1 cellular context compared by ENCODE assay signal in the genomic region with DNA sequence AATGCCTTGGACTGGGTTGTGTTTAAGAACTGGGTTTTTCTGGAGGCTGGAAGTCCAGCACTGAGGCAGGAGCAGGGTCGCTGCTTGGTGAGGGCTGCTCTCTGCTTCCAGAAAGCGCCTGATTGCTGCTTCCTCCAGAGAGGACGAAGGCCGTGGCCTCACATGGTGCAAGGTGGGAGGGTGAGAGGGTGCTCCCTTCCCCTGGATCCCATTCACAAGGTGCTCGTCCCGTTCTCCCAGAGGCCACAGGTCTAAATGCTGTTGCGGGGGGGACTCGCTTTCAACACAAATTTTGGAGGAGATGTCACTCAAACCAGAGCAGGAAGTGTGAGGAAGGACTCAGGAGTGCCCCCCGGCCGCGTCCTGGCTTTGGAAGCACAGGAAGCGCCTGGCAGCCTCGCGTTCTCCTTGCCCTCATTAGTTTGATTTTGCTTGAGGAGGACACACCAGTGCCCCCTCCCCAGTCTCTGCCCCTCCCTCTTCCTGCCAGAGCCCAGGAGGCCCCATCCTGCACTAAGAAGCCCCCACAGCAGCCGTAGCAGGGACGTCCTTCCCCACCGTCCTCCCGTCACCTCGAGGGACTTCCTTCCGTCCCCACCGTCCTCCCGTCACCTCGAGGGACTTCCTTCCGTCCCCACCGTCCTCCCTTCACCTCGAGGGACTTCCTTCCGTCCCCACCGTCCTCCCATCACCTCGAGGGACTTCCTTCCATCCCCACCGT.
TF ChIP-seq lines count a peak whose summit lies in the region.

No MANE protein-coding gene starts in this region.

TF ChIP-seq in HepG2, 621 proteins besides CTCF, POLR2A, EP300 and RAD21:
- no peak for TF ChIP-seq SKI (IDR thresholded peaks at IDR 0.05; ENCODE audit: partially characterized antibody)
- no peak for TF ChIP-seq PLRG1 (conservative IDR thresholded peaks at IDR 0.05)
- TF ChIP-seq AGO1 (IDR thresholded peaks at IDR 0.05; ENCODE audit: low read depth, low read length, poor library complexity, severe bottlenecking): no peak
- no peak for TF ChIP-seq ZBTB7B (CRISPR knock-in tag; IDR thresholded peaks at IDR 0.05)
- no peak for TF ChIP-seq GABPB1 (CRISPR knock-in tag; IDR thresholded peaks at IDR 0.05)
- TF ChIP-seq ZNF256 (CRISPR knock-in tag; conservative IDR thresholded peaks at IDR 0.05): no peak
- 0 out of 2 replicates have a peak, but pooled peaks have one; percentile 34 for TF ChIP-seq ZNF550 (CRISPR knock-in tag; IDR thresholded peaks at IDR 0.05; ENCODE audit: borderline replicate concordance)
- TF ChIP-seq, protein P1, sequence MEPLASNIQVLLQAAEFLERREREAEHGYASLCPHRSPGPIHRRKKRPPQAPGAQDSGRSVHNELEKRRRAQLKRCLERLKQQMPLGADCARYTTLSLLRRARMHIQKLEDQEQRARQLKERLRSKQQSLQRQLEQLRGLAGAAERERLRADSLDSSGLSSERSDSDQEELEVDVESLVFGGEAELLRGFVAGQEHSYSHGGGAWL (CRISPR knock-in tag; IDR thresholded peaks at IDR 0.05): no peak
- TF ChIP-seq WIZ (CRISPR knock-in tag; IDR thresholded peaks at IDR 0.05): no peak
- no peak for TF ChIP-seq ZNF652 (CRISPR knock-in tag; IDR thresholded peaks at IDR 0.05; ENCODE audit: borderline replicate concordance, low read depth)
- no peak for TF ChIP-seq SNAI1 (CRISPR knock-in tag; IDR thresholded peaks at IDR 0.05; ENCODE audit: borderline replicate concordance)
- TF ChIP-seq, protein P2, sequence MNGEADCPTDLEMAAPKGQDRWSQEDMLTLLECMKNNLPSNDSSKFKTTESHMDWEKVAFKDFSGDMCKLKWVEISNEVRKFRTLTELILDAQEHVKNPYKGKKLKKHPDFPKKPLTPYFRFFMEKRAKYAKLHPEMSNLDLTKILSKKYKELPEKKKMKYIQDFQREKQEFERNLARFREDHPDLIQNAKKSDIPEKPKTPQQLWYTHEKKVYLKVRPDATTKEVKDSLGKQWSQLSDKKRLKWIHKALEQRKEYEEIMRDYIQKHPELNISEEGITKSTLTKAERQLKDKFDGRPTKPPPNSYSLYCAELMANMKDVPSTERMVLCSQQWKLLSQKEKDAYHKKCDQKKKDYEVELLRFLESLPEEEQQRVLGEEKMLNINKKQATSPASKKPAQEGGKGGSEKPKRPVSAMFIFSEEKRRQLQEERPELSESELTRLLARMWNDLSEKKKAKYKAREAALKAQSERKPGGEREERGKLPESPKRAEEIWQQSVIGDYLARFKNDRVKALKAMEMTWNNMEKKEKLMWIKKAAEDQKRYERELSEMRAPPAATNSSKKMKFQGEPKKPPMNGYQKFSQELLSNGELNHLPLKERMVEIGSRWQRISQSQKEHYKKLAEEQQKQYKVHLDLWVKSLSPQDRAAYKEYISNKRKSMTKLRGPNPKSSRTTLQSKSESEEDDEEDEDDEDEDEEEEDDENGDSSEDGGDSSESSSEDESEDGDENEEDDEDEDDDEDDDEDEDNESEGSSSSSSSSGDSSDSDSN (CRISPR knock-in tag; IDR thresholded peaks at IDR 0.05): peak; percentile 32; the same call in 1 of the 2 replicates
- no peak for TF ChIP-seq CHD4 (IDR thresholded peaks at IDR 0.05; ENCODE audit: borderline replicate concordance, low read length)
- TF ChIP-seq CBX5 (CRISPR knock-in tag; IDR thresholded peaks at IDR 0.05; ENCODE audit: borderline replicate concordance): no peak
- peak; percentile 91 for TF ChIP-seq ZNF263 (CRISPR knock-in tag; IDR thresholded peaks at IDR 0.05)
- no peak for TF ChIP-seq ZBTB20 (CRISPR knock-in tag; IDR thresholded peaks at IDR 0.05; ENCODE audit: borderline replicate concordance, low read depth)
- TF ChIP-seq MYC (CRISPR knock-in tag; IDR thresholded peaks at IDR 0.05; ENCODE audit: borderline replicate concordance): no peak
- no peak for TF ChIP-seq IKZF1 (IDR thresholded peaks at IDR 0.05)
- no peak for TF ChIP-seq KLF12 (CRISPR knock-in tag; IDR thresholded peaks at IDR 0.05; ENCODE audit: borderline replicate concordance)
- no peak for TF ChIP-seq HOXA7 (CRISPR knock-in tag; IDR thresholded peaks at IDR 0.05)
- TF ChIP-seq KDM5B (CRISPR knock-in tag; IDR thresholded peaks at IDR 0.05; ENCODE audit: borderline replicate concordance): peak; percentile 53; the same call in 1 of the 2 replicates
- TF ChIP-seq ZNF562 (CRISPR knock-in tag; IDR thresholded peaks at IDR 0.05; ENCODE audit: borderline replicate concordance): no peak
- no peak for TF ChIP-seq ZNF569 (CRISPR knock-in tag; IDR thresholded peaks at IDR 0.05; ENCODE audit: borderline replicate concordance)
- no peak for TF ChIP-seq MAZ (IDR thresholded peaks at IDR 0.05; ENCODE audit: borderline replicate concordance, low read depth, low read length)
- TF ChIP-seq MAZ (CRISPR knock-in tag; IDR thresholded peaks at IDR 0.05; ENCODE audit: low read depth): 0 out of 2 replicates have a peak, but pooled peaks have one; percentile 15
- TF ChIP-seq ELF3 (CRISPR knock-in tag; IDR thresholded peaks at IDR 0.05): no peak
- TF ChIP-seq, protein P3, sequence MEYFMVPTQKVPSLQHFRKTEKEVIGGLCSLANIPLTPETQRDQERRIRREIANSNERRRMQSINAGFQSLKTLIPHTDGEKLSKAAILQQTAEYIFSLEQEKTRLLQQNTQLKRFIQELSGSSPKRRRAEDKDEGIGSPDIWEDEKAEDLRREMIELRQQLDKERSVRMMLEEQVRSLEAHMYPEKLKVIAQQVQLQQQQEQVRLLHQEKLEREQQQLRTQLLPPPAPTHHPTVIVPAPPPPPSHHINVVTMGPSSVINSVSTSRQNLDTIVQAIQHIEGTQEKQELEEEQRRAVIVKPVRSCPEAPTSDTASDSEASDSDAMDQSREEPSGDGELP (IDR thresholded peaks at IDR 0.05; ENCODE audit: borderline replicate concordance, low read depth): no peak
- TF ChIP-seq TP53 (CRISPR knock-in tag; conservative IDR thresholded peaks at IDR 0.05): no peak
TF ChIP-seq in HepG2: peak in this region for 5.
